In genomic region chr6:70282906-70283461, GRCh38 we compare ENCODE assay signal across 16 cellular contexts. TPM values are rescaled to one million over a fixed set of nuclear protein-coding genes. Genes with fewer than 3 reads are reported as not detected.
DNase-seq lines count a peak whose midpoint lies in the region; ATAC-seq and TF ChIP-seq lines count a peak whose summit lies in the region.
"Had no signal": no experiment of that assay in that cellular context is flagged by ENCODE, and none has a peak within 500 bp of the region (broad histone marks: within the 10 kb centered on the region; RNA-seq: fewer than 3 reads in every experiment).

No MANE protein-coding gene starts in this region.

- no peaks in the 10 kb centered on the region for H3K4me1 ChIP-seq in HAP-1
- no peaks in the 10 kb centered on the region for H3K4me1 ChIP-seq in endodermal cell (ENCODE audit: control insufficient read depth, insufficient read depth, low read length)
- H3K4me1 ChIP-seq in psoas muscle, result no peaks in the 10 kb centered on the region
- H3K4me1 ChIP-seq: BLaER1, parathyroid adenoma had no signal

- peak overlapping the region; percentile 68 for H3K4me3 Mint-ChIP-seq in endodermal cell
- H3K4me3 Mint-ChIP-seq: activated naive CD8-positive, alpha-beta T cell treated with anti-CD3 and anti-CD28 coated beads for 36 hours had no signal

- no peaks in the 10 kb centered on the region for H3K4me1 Mint-ChIP-seq in endodermal cell

- H3K27me3 ChIP-seq in HAP-1 (ENCODE audit: low read depth) (peaks cover 35% of the 10 kb centered on the region), endodermal cell (ENCODE audit: control insufficient read depth, insufficient read depth, low read length, poor library complexity, severe bottlenecking) (peaks cover 37% of the 10 kb centered on the region), psoas muscle (ENCODE audit: insufficient read depth in 3 of 3, low read length in 2 of 3) (peaks cover 2 to 41% (median 2%) of the 10 kb centered on the region in 3 donors)
- H3K27me3 ChIP-seq: BLaER1 had no signal

- H3K9me3 ChIP-seq in HAP-1, result no peaks in the 10 kb centered on the region
- no peaks in the 10 kb centered on the region for H3K9me3 ChIP-seq in endodermal cell (ENCODE audit: control insufficient read depth, low read length)
- H3K9me3 ChIP-seq in psoas muscle, result no peaks in the 10 kb centered on the region

- in situ Hi-C loops in HAP-1 (cut with MboI; ENCODE audit: low sequenced_read_pairs), result no loop called here

- TF ChIP-seq CTCF in endodermal cell (conservative IDR thresholded peaks at IDR 0.05) (no peak), psoas muscle (IDR thresholded peaks at IDR 0.05) (no peak)

- peaks cover 68% of the 10 kb centered on the region for H3K27me3 Mint-ChIP-seq in endodermal cell (ENCODE audit: insufficient read depth)

- no peaks in the 10 kb centered on the region for H3K36me3 ChIP-seq in HAP-1 (replicated peaks)
- H3K36me3 ChIP-seq in endodermal cell (ENCODE audit: control insufficient read depth, insufficient read depth, low read length), result no peaks in the 10 kb centered on the region
- H3K36me3 ChIP-seq in psoas muscle (ENCODE audit: insufficient read depth in 1 of 2, low read depth in 1 of 2), result no peaks in the 10 kb centered on the region
- H3K36me3 ChIP-seq: BLaER1 had no signal

- H3K4me3 ChIP-seq in HAP-1 (peak overlapping the region; percentile 13), endodermal cell (ENCODE audit: low read length) (peak overlapping the region; percentile 76), psoas muscle (peak overlapping the region; percentile 32)
- H3K4me3 ChIP-seq: BLaER1 had no signal

- no peaks in the 10 kb centered on the region for H3K36me3 Mint-ChIP-seq in endodermal cell (ENCODE audit: low read depth)
- H3K36me3 Mint-ChIP-seq: activated naive CD8-positive, alpha-beta T cell treated with anti-CD3 and anti-CD28 coated beads for 36 hours had no signal

- 3 to 10% methylated on average over 2 to 31 of the region's 31 CpGs for WGBS in endodermal cell (ENCODE audit: insufficient coverage in 1 of 2, insufficient read length in 1 of 2), 2 experiments
- 2 to 4% (median 2%) methylated on average over 31 of the region's 31 CpGs for WGBS in psoas muscle, 3 donors

- intact Hi-C loops in psoas muscle (cut with DNase I), result no loop called here

- peaks cover 4% of the 10 kb centered on the region for H3K9me3 Mint-ChIP-seq in endodermal cell
- H3K9me3 Mint-ChIP-seq: activated naive CD8-positive, alpha-beta T cell treated with anti-CD3 and anti-CD28 coated beads for 36 hours had no signal

- peak in 1 of 2 experiments; percentile 43 for DNase-seq in HAP-1 (ENCODE audit: low spot score in 2 of 2)
- DNase-seq in endodermal cell, result peak; percentile 90
- DNase-seq in islet precursor cell, result peak; percentile 58
- DNase-seq in psoas muscle, result no peak
- no peak for DNase-seq in NCI-H1930 (lab: John Stamatoyannopoulos, UW)
- DNase-seq in dermis blood vessel endothelial cell, result no peak
- DNase-seq: activated CD8-positive, alpha-beta memory T cell treated with anti-CD3 and anti-CD28 coated beads, Interleukin-2, amount 50 U/mL, for 48 hours; activated naive CD8-positive, alpha-beta T cell treated with anti-CD3 and anti-CD28 coated beads for 36 hours; left colon; NCI-H1105 treated with DMSO at 0.1 percent for 48 hours; NCI-H510A treated with DMSO at 0.1 percent for 48 hours; SIG-M5 had no signal

- no peak overlapping the region for H3K27ac Mint-ChIP-seq in endodermal cell
- H3K27ac Mint-ChIP-seq: activated naive CD8-positive, alpha-beta T cell treated with anti-CD3 and anti-CD28 coated beads for 36 hours had no signal

- H3K27ac ChIP-seq in endodermal cell (ENCODE audit: low read depth, low read length), result no peak overlapping the region
- H3K27ac ChIP-seq in psoas muscle, result no peak overlapping the region
- H3K27ac ChIP-seq: BLaER1, parathyroid adenoma had no signal

- no peak overlapping the region for H3K9ac ChIP-seq in endodermal cell (ENCODE audit: extremely low read depth, low read length, poor library complexity, severe bottlenecking)
- H3K9ac ChIP-seq: BLaER1, parathyroid adenoma had no signal

- ATAC-seq in psoas muscle, result no peak
- no peak for ATAC-seq in GM19467 (IDR thresholded peaks at IDR 0.05; ENCODE audit: unreplicated experiment)
- ATAC-seq in HG03175 (IDR thresholded peaks at IDR 0.05; ENCODE audit: unreplicated experiment), result no peak
- ATAC-seq: left colon had no signal

RNA-seq across cellular contexts. Expression of gene COL9A1, which starts 19.9 kb away (rescaled TPM):
- total RNA-seq in endodermal cell (1 to 10 TPM; 5.8 to 10.0 TPM), psoas muscle (not detected), dermis blood vessel endothelial cell (not detected in 2 replicates)
- polyA plus RNA-seq in endodermal cell (2013, experiment 1 of 2), result 21.2 TPM
- polyA plus RNA-seq in endodermal cell (2013, experiment 2 of 2), result 17.2 TPM
- under 1 TPM in 2 of 3 donors, not detected in 1; 0.03 to 0.10 TPM for polyA plus RNA-seq in psoas muscle
- total RNA-seq: activated naive CD8-positive, alpha-beta T cell treated with anti-CD3 and anti-CD28 coated beads for 36 hours had no signal

Comparison
In these comparisons a context has a peak if more than half of its experiments do, and no peak if none do; other contexts are left out.
1. DNase-seq: peak in endodermal cell (single experiment) and islet precursor cell (single experiment); none in psoas muscle (0 of 2), NCI-H1930 (0 of 2) and dermis blood vessel endothelial cell (single experiment).
2. H3K4me3 ChIP-seq: peak in every context shown above with its lines; median percentile 76 in endodermal cell; 32 in psoas muscle; 13 in HAP-1.